Comparison of ENCODE assay signal across 8 cellular contexts in genomic region chr12:1529862-1530591, GRCh38.
A peak's percentile ranks its signal among the peaks of the same experiment; 100 is the strongest.
DNase-seq lines count a peak whose midpoint lies in the region; ATAC-seq and TF ChIP-seq lines count a peak whose summit lies in the region.

No MANE protein-coding gene starts in this region.

- DNase-seq in left kidney (ENCODE audit: low read depth, low spot score), result peak; percentile 63
- DNase-seq in tibial nerve (ENCODE audit: low spot score in 2 of 2), result no peak
- no peak for DNase-seq in CD1c-positive myeloid dendritic cell (ENCODE audit: extremely low spot score)
- DNase-seq in midbrain (lab: John Stamatoyannopoulos, UW), result no peak
- DNase-seq in Ammon's horn (ENCODE audit: low spot score), result no peak

- H3K27me3 Mint-ChIP-seq in brain, result peaks cover 7% of the 10 kb centered on the region

- H3K9ac ChIP-seq in BLaER1, result 0 out of 2 replicates have a peak overlapping the region, but pooled peaks have one; percentile 9

- no peak for TF ChIP-seq POLR2A in tibial nerve (IDR thresholded peaks at IDR 0.05)

- H3K4me3 Mint-ChIP-seq in brain, result peak overlapping the region; percentile 91 to 95 (median 94)

- H3K36me3 ChIP-seq in BLaER1, result no peaks in the 10 kb centered on the region
- H3K36me3 ChIP-seq in tibial nerve, result no peaks in the 10 kb centered on the region

- H3K4me3 ChIP-seq in BLaER1 (peak overlapping the region; percentile 69), tibial nerve (peak overlapping the region; percentile 29 to 63 (median 42))

- H3K27ac Mint-ChIP-seq in brain, result peak overlapping the region; percentile 83 to 96 (median 92)

- TF ChIP-seq EP300 in tibial nerve (IDR thresholded peaks at IDR 0.05), result no peak

- peaks cover 63% of the 10 kb centered on the region for H4K20me1 ChIP-seq in BLaER1

- peaks cover 44% of the 10 kb centered on the region for H3K4me1 Mint-ChIP-seq in brain

- TF ChIP-seq CTCF in brain (conservative IDR thresholded peaks at IDR 0.05) (no peak), tibial nerve (IDR thresholded peaks at IDR 0.05) (no peak)

- peaks cover 70% of the 10 kb centered on the region for H3K4me1 ChIP-seq in BLaER1
- peaks cover 0 to 20% (median 4%) of the 10 kb centered on the region in 4 donors for H3K4me1 ChIP-seq in tibial nerve

- H3K9me3 Mint-ChIP-seq in brain, result peaks cover 0 to 6% (median 0%) of the 10 kb centered on the region in 5 experiments

- H3K27ac ChIP-seq in BLaER1 (no peak overlapping the region), tibial nerve (peak overlapping the region in 1 of 4 donors; percentile 11)

- H3K9me3 ChIP-seq in BLaER1 (no peaks in the 10 kb centered on the region), tibial nerve (no peaks in the 10 kb centered on the region)

- no peaks in the 10 kb centered on the region for H3K36me3 Mint-ChIP-seq in brain

- ATAC-seq in HG02852 (IDR thresholded peaks at IDR 0.05; ENCODE audit: unreplicated experiment), result peak; percentile 23

- H3K27me3 ChIP-seq in BLaER1 (peaks cover 72% of the 10 kb centered on the region), tibial nerve (peaks cover 2 to 62% of the 10 kb centered on the region in 2 donors)

- 3 to 7% methylated on average over 22 to 63 of the region's 101 CpGs for WGBS in tibial nerve, 2 donors

- H3K4me2 ChIP-seq in BLaER1, result peak overlapping the region; percentile 94
